Comparison of ENCODE assay signal across 8 cellular contexts in genomic region chr19:40055049-40055448, GRCh38. TPM values are rescaled to one million over a fixed set of nuclear protein-coding genes. Genes with fewer than 3 reads are reported as not detected.
DNase-seq lines count a peak whose midpoint lies in the region; ATAC-seq, FAIRE-seq and TF ChIP-seq lines count a peak whose summit lies in the region.

No MANE protein-coding gene starts in this region.

- H3K9me3 ChIP-seq in GM12878 (replicated peaks; ENCODE audit: control insufficient read depth, insufficient read depth, low read length) (peaks cover 15% of the 10 kb centered on the region; the same call in 2 of the 3 replicates), lower lobe of right lung (peaks cover 25% of the 10 kb centered on the region), transverse colon (peaks cover 11 to 15% of the 10 kb centered on the region in 2 donors)

- H3K27ac Mint-ChIP-seq in activated CD8-positive, alpha-beta memory T cell treated with anti-CD3 and anti-CD28 coated beads, Interleukin-2, amount 10 ng/mL, durations not matched to agents 7 days and 5 days, result no peak overlapping the region

- no peaks in the 10 kb centered on the region for H4K20me1 ChIP-seq in GM12878 (ENCODE audit: control insufficient read depth, insufficient read depth)

- intact Hi-C loops in GM12878 (cut with micrococcal nuclease; ENCODE audit: unreplicated experiment), result no loop called here
- intact Hi-C loops in lower lobe of right lung (cut with DNase I), result no loop called here
- intact Hi-C loops in transverse colon (cut with DNase I; ENCODE audit: low total_unique reads), result no loop called here

- peaks cover 43% of the 10 kb centered on the region for H3K36me3 Mint-ChIP-seq in activated CD8-positive, alpha-beta memory T cell treated with anti-CD3 and anti-CD28 coated beads, Interleukin-2, amount 10 ng/mL, durations not matched to agents 7 days and 5 days

- H3K4me2 ChIP-seq in GM12878 (ENCODE audit: control insufficient read depth, insufficient read depth), result peak overlapping the region; percentile 73

- CTCF ChIA-PET in activated CD8-positive, alpha-beta memory T cell treated with anti-CD3 and anti-CD28 coated beads, Interleukin-2, amount 10 ng/mL, durations not matched to agents 7 days and 5 days (lab: Charles Lee), result interaction anchor here (1.0 to 1.8 kb wide), 3 partner anchors 36 to 84 kb away, joined by 3 to 5 read pairs (median 4); partner anchors contain the start of genes PSMC4 and ZNF780A
- CTCF ChIA-PET in GM12878 (lab: Yijun Ruan, JAX), result interaction anchor here (1.0 to 1.5 kb wide), 3 partner anchors 54 to 163 kb away, joined by 3 to 4 read pairs (median 4); partner anchors contain the start of gene TTC9B

- POLR2A ChIA-PET in GM12878 (lab: Charles Lee), result no interaction called here

- H3K4me1 Mint-ChIP-seq in activated CD8-positive, alpha-beta memory T cell treated with anti-CD3 and anti-CD28 coated beads, Interleukin-2, amount 10 ng/mL, durations not matched to agents 7 days and 5 days, result peaks cover 30% of the 10 kb centered on the region

- ATAC-seq in activated CD8-positive, alpha-beta memory T cell treated with anti-CD3 and anti-CD28 coated beads, Interleukin-2, amount 10 ng/mL, durations not matched to agents 7 days and 5 days, result no peak
- no peak for ATAC-seq in GM12878
- no peak for ATAC-seq in lower lobe of right lung
- ATAC-seq in HG02840 (IDR thresholded peaks at IDR 0.05; ENCODE audit: low FRiP score, unreplicated experiment), result no peak
- no peak for ATAC-seq in HG03460 (IDR thresholded peaks at IDR 0.05; ENCODE audit: unreplicated experiment)

- in situ Hi-C loops in GM12878 (cut with MboI), result no loop called here
- in situ Hi-C loops in transverse colon (cut with MboI; ENCODE audit: low pct_ligation_motif_present in 1 of 4, low pct_unique_long_range_greater_than_20kb in 1 of 4, low sequenced_read_pairs in 3 of 4), result no loop called here

- no peak for TF ChIP-seq CTCF in GM12878 (IDR thresholded peaks at IDR 0.05 in 2 of 3, conservative IDR thresholded peaks at IDR 0.05 in 1 of 3; ENCODE audit: control insufficient read depth in 2 of 3, extremely low read depth in 1 of 3, insufficient read depth in 1 of 3, low read depth in 3 of 3, low read length in 3 of 3)
- no peak for TF ChIP-seq CTCF in lower lobe of right lung (IDR thresholded peaks at IDR 0.05)
- TF ChIP-seq CTCF in transverse colon (IDR thresholded peaks at IDR 0.05), result no peak

- RAD21 ChIA-PET in GM12878 (lab: Charles Lee; ENCODE audit: unreplicated experiment), result interaction anchor here (1.0 to 1.8 kb wide), 5 partner anchors 35 to 111 kb away, joined by 3 to 10 read pairs (median 5); partner anchors contain the start of genes PSMC4, ZNF546 and ZNF780A

- H3K9ac ChIP-seq in GM12878 (ENCODE audit: control insufficient read depth, insufficient read depth, low read length), result peak overlapping the region; percentile 74; the same call in 1 of the 2 replicates

- TF ChIP-seq POLR2A in GM12878 (IDR thresholded peaks at IDR 0.05; ENCODE audit: low read depth, low read length) (no peak), transverse colon (IDR thresholded peaks at IDR 0.05) (no peak)

- peaks cover 16% of the 10 kb centered on the region for H3K9me3 Mint-ChIP-seq in activated CD8-positive, alpha-beta memory T cell treated with anti-CD3 and anti-CD28 coated beads, Interleukin-2, amount 10 ng/mL, durations not matched to agents 7 days and 5 days (ENCODE audit: low read depth)

- H3K36me3 ChIP-seq in GM12878 (ENCODE audit: control insufficient read depth in 2 of 2, insufficient read depth in 2 of 2, low read length in 1 of 2) (no peaks in the 10 kb centered on the region; a peak in 1 of 4 replicates), lower lobe of right lung (no peaks in the 10 kb centered on the region), transverse colon (peaks cover 0 to 5% (median 0%) of the 10 kb centered on the region in 4 donors)

- H3K27ac ChIP-seq in GM12878 (ENCODE audit: control insufficient read depth, insufficient read depth) (no peak overlapping the region), lower lobe of right lung (no peak overlapping the region), transverse colon (no peak overlapping the region)

- no peak for DNase-seq in activated CD8-positive, alpha-beta memory T cell treated with anti-CD3 and anti-CD28 coated beads, Interleukin-2, amount 10 ng/mL, durations not matched to agents 7 days and 5 days
- DNase-seq in activated CD8-positive, alpha-beta memory T cell treated with anti-CD3 and anti-CD28 coated beads for 24 hours, result no peak
- DNase-seq in GM12878 (ENCODE audit: low read depth, low spot score) (no peak), lower lobe of right lung (no peak), transverse colon (no peak), HTR-8/SVneo (ENCODE audit: insufficient read length, low spot score) (no peak)

- H3K4me3 Mint-ChIP-seq in activated CD8-positive, alpha-beta memory T cell treated with anti-CD3 and anti-CD28 coated beads, Interleukin-2, amount 10 ng/mL, durations not matched to agents 7 days and 5 days, result peak overlapping the region; percentile 95

- no peak for TF ChIP-seq RAD21 in GM12878 (IDR thresholded peaks at IDR 0.05; ENCODE audit: insufficient read depth, low read depth, low read length)

- SMC1A ChIA-PET in GM12878 (lab: Charles Lee; ENCODE audit: uncharacterized antibody, unreplicated experiment), result interaction anchor here (1.0 to 2.9 kb wide), 3 partner anchors 30 to 85 kb away, joined by 3 to 17 read pairs (median 3); partner anchors contain the start of gene PSMC4

- H3K27me3 Mint-ChIP-seq in activated CD8-positive, alpha-beta memory T cell treated with anti-CD3 and anti-CD28 coated beads, Interleukin-2, amount 10 ng/mL, durations not matched to agents 7 days and 5 days, result peaks cover 12% of the 10 kb centered on the region

- TF ChIP-seq EP300 in GM12878 (IDR thresholded peaks at IDR 0.05; ENCODE audit: borderline replicate concordance in 1 of 2, control insufficient read depth in 1 of 2, low read depth in 2 of 2, low read length in 2 of 2) (no peak), transverse colon (IDR thresholded peaks at IDR 0.05; ENCODE audit: low read depth) (no peak)

- no TSS peak for BruUV-seq in GM12878 (replicated peaks; lab: Mats Ljungman, UMichigan)

- WGBS in GM12878 (ENCODE audit: insufficient coverage, insufficient replicate concordance, low lambda C conversion rate, missing lambda C conversion rate), result 81% methylated on average over 10 of the region's 10 CpGs
- 31 to 54% methylated on average over 9 to 10 of the region's 10 CpGs for WGBS in transverse colon (ENCODE audit: low coverage in 1 of 2), 2 donors

- H3K27me3 ChIP-seq in GM12878 (replicated peaks in 1 of 2; ENCODE audit: control insufficient read depth in 2 of 2, insufficient read depth in 2 of 2, low read length in 1 of 2) (no peaks in the 10 kb centered on the region), lower lobe of right lung (ENCODE audit: low read depth) (no peaks in the 10 kb centered on the region), transverse colon (peaks cover 5% of the 10 kb centered on the region)

- H3K79me2 ChIP-seq in GM12878 (ENCODE audit: control insufficient read depth, insufficient read depth, low read length), result peaks cover 20% of the 10 kb centered on the region

- H3K4me3 ChIP-seq in GM12878 (peak overlapping the region; percentile 72), lower lobe of right lung (peak overlapping the region; percentile 82), transverse colon (peak overlapping the region; percentile 59 to 79 (median 63))

- no peak overlapping the region for H2AFZ ChIP-seq in GM12878 (ENCODE audit: control insufficient read depth, low read depth, low read length)

- FAIRE-seq in GM12878 (lab: Jason Lieb, UNC), result no peak
- FAIRE-seq in HTR-8/SVneo (lab: Jason Lieb, UNC), result no peak

- H3K4me1 ChIP-seq in GM12878 (ENCODE audit: control insufficient read depth, insufficient read depth, low read length) (no peaks in the 10 kb centered on the region; the same call in 1 of the 2 replicates), lower lobe of right lung (peaks cover 17% of the 10 kb centered on the region), transverse colon (peaks cover 0 to 17% (median 10%) of the 10 kb centered on the region in 4 donors)

RNA-seq across cellular contexts. Expression of gene ZNF780B, which starts 1.0 kb away (rescaled TPM):
- total RNA-seq in activated CD8-positive, alpha-beta memory T cell treated with anti-CD3 and anti-CD28 coated beads, Interleukin-2, amount 10 ng/mL, durations not matched to agents 7 days and 5 days, result 10 to 100 TPM; 18.6 to 25.7 TPM
- total RNA-seq in GM12878 (2013; cell fraction: nucleolus; rRNA removed), result 186 and 191 TPM in 2 replicates
- total RNA-seq in GM12878 (2014; rRNA removed) (8.4 and 13.7 TPM in 2 replicates), GM12878 (2014; rRNA removed; fragmentation: Illumina TruSeq; extraction: Trizol) (18.8 and 23.9 TPM in 2 replicates), GM12878 (2021) (19.0 and 20.2 TPM in 2 replicates), lower lobe of right lung (27.1 TPM), transverse colon (10 to 100 TPM in 3 of 4 donors, 1 to 10 TPM in 1; 4.5 to 87.8 (median 25.5) TPM)
- 1.8 TPM for polyA plus RNA-seq in GM12878 (2011; ENCODE audit: low read depth)
- polyA plus RNA-seq in GM12878 (2011; rRNA removed) (24.0 and 26.3 TPM in 2 replicates), GM12878 (2014; fragmentation: Illumina TruSeq; extraction: Trizol) (20.5 and 35.1 TPM in 2 replicates), GM12878 (2014; fragmentation: Nextera tagmentation; extraction: Ambion mirVana) (10 to 100 TPM in 1 of 2 experiments, 1 to 10 TPM in 1; 9.3 to 10.7 TPM), GM12878 (2014; rRNA removed) (8.0 and 13.9 TPM in 2 replicates), GM12878 (2016; fragmentation: Nextera tagmentation; extraction: Ambion mirVana) (1 to 10 TPM; 7.3 to 9.0 TPM)
- polyA plus RNA-seq in GM12878 (2011; cell fraction: cytosol; rRNA removed), result 6.6 and 9.4 TPM in 2 replicates
- 26.3 and 36.1 TPM in 2 replicates for polyA plus RNA-seq in GM12878 (2011; cell fraction: nucleus; rRNA removed)
- polyA plus RNA-seq in GM12878 (2012), result 10.9 and 17.6 TPM in 2 replicates
- polyA minus RNA-seq in GM12878 (2011; rRNA and poly(A)+ RNA removed), result 25.9 and 34.8 TPM in 2 replicates
- 4.0 and 9.8 TPM in 2 replicates for polyA minus RNA-seq in GM12878 (2011; cell fraction: cytosol; rRNA and poly(A)+ RNA removed)
- polyA minus RNA-seq in GM12878 (2011; cell fraction: nucleus; rRNA and poly(A)+ RNA removed), result 23.7 and 33.4 TPM in 2 replicates

RNA-seq across cellular contexts. Expression of gene ZNF780A, which starts 35.7 kb away (rescaled TPM):
- total RNA-seq in activated CD8-positive, alpha-beta memory T cell treated with anti-CD3 and anti-CD28 coated beads, Interleukin-2, amount 10 ng/mL, durations not matched to agents 7 days and 5 days, result 10 to 100 TPM; 19.0 to 20.7 TPM
- 64.7 and 71.7 TPM in 2 replicates for total RNA-seq in GM12878 (2013; cell fraction: nucleolus; rRNA removed)
- total RNA-seq in GM12878 (2014; rRNA removed) (13.8 and 19.8 TPM in 2 replicates), GM12878 (2014; rRNA removed; fragmentation: Illumina TruSeq; extraction: Trizol) (19.5 and 22.8 TPM in 2 replicates), GM12878 (2021) (17.0 and 19.0 TPM in 2 replicates), lower lobe of right lung (23.5 TPM), transverse colon (10 to 100 TPM in 1 of 4 donors, 1 to 10 TPM in 3; 3.0 to 19.7 (median 7.2) TPM)
- polyA plus RNA-seq in GM12878 (2011; ENCODE audit: low read depth), result 42.2 TPM
- polyA plus RNA-seq in GM12878 (2011; rRNA removed) (26.5 and 33.8 TPM in 2 replicates), GM12878 (2014; fragmentation: Illumina TruSeq; extraction: Trizol) (18.2 and 22.7 TPM in 2 replicates), GM12878 (2014; fragmentation: Nextera tagmentation; extraction: Ambion mirVana) (10 to 100 TPM; 19.6 to 27.6 TPM), GM12878 (2014; rRNA removed) (11.4 and 16.2 TPM in 2 replicates), GM12878 (2016; fragmentation: Nextera tagmentation; extraction: Ambion mirVana) (10 to 100 TPM; 10.9 to 12.0 TPM)
- polyA plus RNA-seq in GM12878 (2011; cell fraction: cytosol; rRNA removed), result 9.5 and 13.6 TPM in 2 replicates
- polyA plus RNA-seq in GM12878 (2011; cell fraction: nucleus; rRNA removed), result 22.7 and 23.4 TPM in 2 replicates
- 15.5 and 18.6 TPM in 2 replicates for polyA plus RNA-seq in GM12878 (2012)
- polyA minus RNA-seq in GM12878 (2011; rRNA and poly(A)+ RNA removed), result 27.5 and 35.0 TPM in 2 replicates
- polyA minus RNA-seq in GM12878 (2011; cell fraction: cytosol; rRNA and poly(A)+ RNA removed), result 5.2 and 8.2 TPM in 2 replicates
- 26.4 and 27.7 TPM in 2 replicates for polyA minus RNA-seq in GM12878 (2011; cell fraction: nucleus; rRNA and poly(A)+ RNA removed)

RNA-seq across cellular contexts. Expression of gene ZNF546, which starts 58.2 kb away (rescaled TPM):
- 1 to 10 TPM; 5.0 to 6.5 TPM for total RNA-seq in activated CD8-positive, alpha-beta memory T cell treated with anti-CD3 and anti-CD28 coated beads, Interleukin-2, amount 10 ng/mL, durations not matched to agents 7 days and 5 days
- total RNA-seq in GM12878 (2013; cell fraction: nucleolus; rRNA removed), result 32.2 and 35.0 TPM in 2 replicates
- 4.1 and 6.1 TPM in 2 replicates for total RNA-seq in GM12878 (2014; rRNA removed)
- total RNA-seq in GM12878 (2014; rRNA removed; fragmentation: Illumina TruSeq; extraction: Trizol), result 3.4 and 4.3 TPM in 2 replicates
- total RNA-seq in GM12878 (2021), result 3.2 and 3.3 TPM in 2 replicates
- polyA plus RNA-seq in GM12878 (2011; ENCODE audit: low read depth), result 0.52 TPM
- polyA plus RNA-seq in GM12878 (2011; rRNA removed), result 3.4 and 7.0 TPM in 2 replicates
- 1.1 and 1.4 TPM in 2 replicates for polyA plus RNA-seq in GM12878 (2011; cell fraction: cytosol; rRNA removed)
- 2.4 TPM in 2 replicates for polyA plus RNA-seq in GM12878 (2011; cell fraction: nucleus; rRNA removed)
- 0.92 and 3.1 TPM in 2 replicates for polyA plus RNA-seq in GM12878 (2012)
- polyA plus RNA-seq in GM12878 (2014; fragmentation: Illumina TruSeq; extraction: Trizol), result 2.1 and 3.6 TPM in 2 replicates
- polyA plus RNA-seq in GM12878 (2014; fragmentation: Nextera tagmentation; extraction: Ambion mirVana), result 1 to 10 TPM in 1 of 2 experiments, under 1 TPM in 1; 0.88 to 1.4 TPM
- 1.4 and 2.0 TPM in 2 replicates for polyA plus RNA-seq in GM12878 (2014; rRNA removed)
- 1 to 10 TPM; 1.6 to 2.7 TPM for polyA plus RNA-seq in GM12878 (2016; fragmentation: Nextera tagmentation; extraction: Ambion mirVana)
- 6.6 and 10.4 TPM in 2 replicates for polyA minus RNA-seq in GM12878 (2011; rRNA and poly(A)+ RNA removed)
- 2.1 and 4.0 TPM in 2 replicates for polyA minus RNA-seq in GM12878 (2011; cell fraction: cytosol; rRNA and poly(A)+ RNA removed)
- 3.0 and 4.8 TPM in 2 replicates for polyA minus RNA-seq in GM12878 (2011; cell fraction: nucleus; rRNA and poly(A)+ RNA removed)
- 7.4 TPM for total RNA-seq in lower lobe of right lung
- 1 to 10 TPM in 3 of 4 donors, under 1 TPM in 1; 0.60 to 8.1 (median 2.4) TPM for total RNA-seq in transverse colon
